ENCODE assay signal across 8 cellular contexts in the genomic region with DNA sequence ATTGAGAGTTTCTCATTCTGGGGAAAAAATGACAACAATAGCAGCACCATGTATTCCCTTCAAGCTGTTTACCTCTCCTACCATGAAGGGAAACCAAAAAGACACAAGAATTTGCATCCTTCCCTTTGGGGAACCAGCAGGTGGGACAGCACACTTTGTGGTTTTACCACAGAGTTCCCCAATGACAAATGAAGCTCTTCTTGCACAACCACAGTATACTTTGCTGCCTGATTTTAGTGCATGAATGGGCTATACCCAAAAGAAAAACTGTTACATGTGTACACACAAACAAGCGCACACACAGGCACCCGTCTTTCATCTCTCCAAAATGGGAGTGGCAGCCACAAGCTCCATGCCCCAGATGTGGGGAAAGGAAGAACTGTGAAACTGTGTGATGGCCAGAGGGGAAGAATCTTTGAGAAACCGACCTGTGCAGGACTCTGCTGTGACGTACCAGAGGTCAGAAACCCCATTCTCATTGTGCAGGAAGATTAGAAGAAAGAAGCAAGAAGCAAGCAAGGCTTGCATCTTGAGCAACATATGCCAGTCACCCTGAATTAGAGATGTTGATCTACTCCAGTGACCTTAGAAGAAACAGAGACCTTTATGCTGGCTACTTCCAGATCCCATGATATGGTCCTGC. TPM values are rescaled to one million over a fixed set of nuclear protein-coding genes. Genes with fewer than 3 reads are reported as not detected.
DNase-seq lines count a peak whose midpoint lies in the region; ATAC-seq and TF ChIP-seq lines count a peak whose summit lies in the region.

No MANE protein-coding gene starts in this region.

- H4K91ac ChIP-seq in H9 (ENCODE audit: insufficient read length, low read depth, low read length), result no peak overlapping the region

- H3K4me1 Mint-ChIP-seq in CD4-positive, alpha-beta T cell (ENCODE audit: low read depth), result peaks cover 31% of the 10 kb centered on the region
- peaks cover 29% of the 10 kb centered on the region for H3K4me1 Mint-ChIP-seq in activated naive CD4-positive, alpha-beta T cell treated with anti-CD3 and anti-CD28 coated beads for 36 hours (ENCODE audit: low read depth)
- H3K4me1 Mint-ChIP-seq in H9, result peaks cover 7 to 8% of the 10 kb centered on the region in 2 experiments; a peak in 3 of 4 replicates

- no peaks in the 10 kb centered on the region for H3K79me2 ChIP-seq in H9 (ENCODE audit: insufficient read depth, low read length)

- H2AK5ac ChIP-seq in H9 (ENCODE audit: insufficient read length, low read length), result no peak overlapping the region

- H3K36me3 Mint-ChIP-seq in CD4-positive, alpha-beta T cell (ENCODE audit: low read depth), result peaks cover 27% of the 10 kb centered on the region
- no peaks in the 10 kb centered on the region for H3K36me3 Mint-ChIP-seq in activated naive CD4-positive, alpha-beta T cell treated with anti-CD3 and anti-CD28 coated beads for 36 hours (ENCODE audit: low read depth)
- H3K36me3 Mint-ChIP-seq in H9 (ENCODE audit: insufficient read depth in 1 of 3, low read depth in 3 of 3), result no peaks in the 10 kb centered on the region; a peak in 1 of 7 replicates

- TF ChIP-seq CTCF in CD4-positive, alpha-beta T cell (IDR thresholded peaks at IDR 0.05), result no peak
- TF ChIP-seq CTCF in H9 (conservative IDR thresholded peaks at IDR 0.05) (no peak), coronary artery (IDR thresholded peaks at IDR 0.05) (no peak)

- ATAC-seq in CD4-positive, alpha-beta T cell (ENCODE audit: poor library complexity), result no peak
- ATAC-seq in GM21367 (IDR thresholded peaks at IDR 0.05; ENCODE audit: unreplicated experiment) (peak; percentile 58), HG03565 (IDR thresholded peaks at IDR 0.05; ENCODE audit: unreplicated experiment) (peak; percentile 72)

- CTCF ChIA-PET in CD4-positive, alpha-beta T cell (lab: Charles Lee), result interaction anchor here (1.0 to 3.8 kb wide), 2 partner anchors 96 to 144 kb away, joined by 3 to 11 read pairs; no protein-coding TSS in a partner anchor
- CTCF ChIA-PET in activated naive CD4-positive, alpha-beta T cell treated with anti-CD3 and anti-CD28 coated beads for 36 hours (lab: Charles Lee), result interaction anchor here (1.0 to 2.8 kb wide), 3 partner anchors 61 to 99 kb away, joined by 3 to 9 read pairs (median 3); no protein-coding TSS in a partner anchor

- no peak overlapping the region for H3K4me3 ChIP-seq in coronary artery

- H3K23me2 ChIP-seq in H9 (ENCODE audit: insufficient read length, low read depth, low read length, poor library complexity, severe bottlenecking), result peaks cover 15% of the 10 kb centered on the region

- no peaks in the 10 kb centered on the region for H3K27me3 ChIP-seq in CD4-positive, alpha-beta T cell (ENCODE audit: control insufficient read depth, insufficient read depth, low read length)
- no peaks in the 10 kb centered on the region; the same call in 1 of the 2 replicates for H3K27me3 ChIP-seq in H9 (ENCODE audit: insufficient read depth, low read length)

- H3K56ac ChIP-seq in H9 (ENCODE audit: insufficient read length, low read depth, low read length), result no peak overlapping the region

- no peak overlapping the region for H3K9ac ChIP-seq in H9 (ENCODE audit: extremely low read depth, insufficient read length, low read length)

- no peak for DNase-seq in CD4-positive, alpha-beta T cell
- peak; percentile 75 for DNase-seq in activated naive CD4-positive, alpha-beta T cell treated with anti-CD3 and anti-CD28 coated beads for 36 hours
- no peak for DNase-seq in NCI-H146 treated with DMSO at 0.1 percent for 48 hours (lab: John Stamatoyannopoulos, UW; ENCODE audit: unreplicated experiment)
- DNase-seq in H9, result no peak
- DNase-seq in coronary artery (ENCODE audit: low spot score), result no peak
- DNase-seq in globus pallidus (ENCODE audit: low spot score), result no peak

- no peak overlapping the region for H2BK5ac ChIP-seq in H9 (ENCODE audit: insufficient read length, low read length)

- no peak overlapping the region for H2AFZ ChIP-seq in H9 (ENCODE audit: low read length)

- H4K5ac ChIP-seq in H9 (ENCODE audit: insufficient read length, low read depth, low read length), result no peak overlapping the region

- no peak overlapping the region for H4K8ac ChIP-seq in H9 (replicated peaks; ENCODE audit: insufficient read length, low read depth, low read length)

- H2BK15ac ChIP-seq in H9 (ENCODE audit: low read depth, low read length), result no peak overlapping the region

- no CpG with 5 or more reads among the region's 4 CpGs for whole genome bisulfite sequencing in H9 (ENCODE audit: extremely low coverage, insufficient read length, low lambda C conversion rate)

- no peak overlapping the region for H2BK120ac ChIP-seq in H9 (ENCODE audit: low read depth, low read length, poor library complexity, severe bottlenecking)

- POLR2A ChIA-PET in CD4-positive, alpha-beta T cell (lab: Charles Lee), result interaction anchor here (0.5 to 1.9 kb wide), 3 partner anchors 14 to 86 kb away, joined by 3 to 6 read pairs (median 4); no protein-coding TSS in a partner anchor

- no peak overlapping the region for H3K4me2 ChIP-seq in H9 (ENCODE audit: insufficient read depth, insufficient read length, low read length)

- peak overlapping the region; percentile 61 for H3K27ac Mint-ChIP-seq in CD4-positive, alpha-beta T cell
- H3K27ac Mint-ChIP-seq in activated naive CD4-positive, alpha-beta T cell treated with anti-CD3 and anti-CD28 coated beads for 36 hours, result peak overlapping the region; percentile 71
- no peak overlapping the region for H3K27ac Mint-ChIP-seq in H9

- no peaks in the 10 kb centered on the region for H3K9me3 Mint-ChIP-seq in CD4-positive, alpha-beta T cell
- no peaks in the 10 kb centered on the region for H3K9me3 Mint-ChIP-seq in activated naive CD4-positive, alpha-beta T cell treated with anti-CD3 and anti-CD28 coated beads for 36 hours
- peaks cover under 1% of the 10 kb centered on the region in 2 experiments; a peak in 2 of 5 replicates for H3K9me3 Mint-ChIP-seq in H9

- H3K4ac ChIP-seq in H9 (ENCODE audit: low read depth, low read length), result no peak overlapping the region

- intact Hi-C loops in CD4-positive, alpha-beta T cell (cut with DNase I, micrococcal nuclease), result loop anchor here (10.0 kb wide), 3 partner anchors 368 to 702 kb away; partner anchors contain the start of genes ELMOD2 (in 1 of the 2), RAB33B (in 1 of the 2) and SETD7 (in 1 of the 2)
- intact Hi-C loops in activated naive CD4-positive, alpha-beta T cell treated with anti-CD3 and anti-CD28 coated beads for 36 hours (cut with micrococcal nuclease), result loop anchor here (1.0 to 2.0 kb wide), 10 partner anchors 40 to 600 kb away; partner anchors contain the start of gene SETD7

- no peak overlapping the region for H2BK20ac ChIP-seq in H9 (ENCODE audit: low read depth, low read length, poor library complexity, severe bottlenecking)

- no peak overlapping the region for H2BK12ac ChIP-seq in H9 (ENCODE audit: insufficient read length, low read depth, low read length)

- H3K27ac ChIP-seq in CD4-positive, alpha-beta T cell (ENCODE audit: low read depth, low read length), result no peak overlapping the region
- H3K27ac ChIP-seq in H9 (ENCODE audit: insufficient read length, low read depth, low read length), result no peak overlapping the region
- no peak overlapping the region for H3K27ac ChIP-seq in coronary artery

- H3K27me3 Mint-ChIP-seq in CD4-positive, alpha-beta T cell, result no peaks in the 10 kb centered on the region
- peaks cover 6% of the 10 kb centered on the region for H3K27me3 Mint-ChIP-seq in activated naive CD4-positive, alpha-beta T cell treated with anti-CD3 and anti-CD28 coated beads for 36 hours (ENCODE audit: low read depth)
- H3K27me3 Mint-ChIP-seq in H9 (ENCODE audit: low read depth), result peaks cover 4% of the 10 kb centered on the region; the same call in 1 of the 2 replicates

- no peak overlapping the region for H3K23ac ChIP-seq in H9 (ENCODE audit: insufficient read length, low read depth, low read length)

- H3K14ac ChIP-seq in H9 (ENCODE audit: insufficient read depth, low read length), result no peak overlapping the region

- H4K20me1 ChIP-seq in H9 (ENCODE audit: control insufficient read depth, insufficient read depth, insufficient read length), result no peaks in the 10 kb centered on the region

- H3K79me1 ChIP-seq in H9 (ENCODE audit: insufficient read depth, low read depth, low read length, poor library complexity, severe bottlenecking), result no peaks in the 10 kb centered on the region

- H3T11ph ChIP-seq in H9 (ENCODE audit: low read length), result no peak overlapping the region

- no peaks in the 10 kb centered on the region for H3K4me1 ChIP-seq in H9 (ENCODE audit: insufficient read depth, low read length)

- peak overlapping the region; percentile 49 for H3K4me3 Mint-ChIP-seq in CD4-positive, alpha-beta T cell
- peak overlapping the region; percentile 27 for H3K4me3 Mint-ChIP-seq in activated naive CD4-positive, alpha-beta T cell treated with anti-CD3 and anti-CD28 coated beads for 36 hours
- no peak overlapping the region for H3K4me3 Mint-ChIP-seq in H9

- H3K18ac ChIP-seq in H9 (ENCODE audit: insufficient read length, low read depth, low read length), result no peak overlapping the region

- no peaks in the 10 kb centered on the region for H3K9me3 ChIP-seq in CD4-positive, alpha-beta T cell (ENCODE audit: control insufficient read depth, low read length)
- H3K9me3 ChIP-seq in H9 (ENCODE audit: control insufficient read depth, low read depth, low read length), result no peaks in the 10 kb centered on the region

RNA-seq across cellular contexts. Expression of gene MAML3, which starts 2.7 kb away (rescaled TPM):
- total RNA-seq in CD4-positive, alpha-beta T cell, result 1 to 10 TPM; 2.5 to 2.9 TPM
- total RNA-seq in activated naive CD4-positive, alpha-beta T cell treated with anti-CD3 and anti-CD28 coated beads for 36 hours, result under 1 TPM; 0.52 to 0.76 TPM
- total RNA-seq in H9 (2021), result 3.9 and 4.1 TPM in 2 replicates

Comparison
In these comparisons a context has a peak if more than half of its experiments do, and no peak if none do; other contexts are left out.
1. H3K27ac Mint-ChIP-seq: peak in CD4-positive, alpha-beta T cell (single experiment) and activated naive CD4-positive, alpha-beta T cell treated with anti-CD3 and anti-CD28 coated beads for 36 hours (single experiment); none in H9 (0 of 3).
2. H3K4me3 Mint-ChIP-seq: peak in CD4-positive, alpha-beta T cell (single experiment) and activated naive CD4-positive, alpha-beta T cell treated with anti-CD3 and anti-CD28 coated beads for 36 hours (single experiment); none in H9 (0 of 2).